Comparison of ENCODE assay signal across 24 cellular contexts in genomic region chr1:5989731-5990271, GRCh38. TPM values are rescaled to one million over a fixed set of nuclear protein-coding genes. Genes with fewer than 3 reads are reported as not detected.
DNase-seq lines count a peak whose midpoint lies in the region; ATAC-seq and TF ChIP-seq lines count a peak whose summit lies in the region.
"Had no signal": no experiment of that assay in that cellular context is flagged by ENCODE, and none has a peak within 500 bp of the region (broad histone marks: within the 10 kb centered on the region; RNA-seq: fewer than 3 reads in every experiment).

No MANE protein-coding gene starts in this region.

- H2BK5ac ChIP-seq in neuronal stem cell (ENCODE audit: low read length): no peak overlapping the region

- no peak overlapping the region for H3K27ac Mint-ChIP-seq in activated CD4-positive, alpha-beta memory T cell treated with anti-CD3 and anti-CD28 coated beads, Interleukin-2, amount 10 ng/mL, durations not matched to agents 7 days and 5 days
- H3K27ac Mint-ChIP-seq in activated CD4-positive, alpha-beta memory T cell treated with anti-CD3 and anti-CD28 coated beads for 36 hours: no peak overlapping the region
- H3K27ac Mint-ChIP-seq in GM23338 (no peak overlapping the region), chondrocyte (ENCODE audit: unreplicated experiment) (no peak overlapping the region)
- H3K27ac Mint-ChIP-seq: activated CD4-positive, alpha-beta T cell treated with anti-CD3 and anti-CD28 coated beads, Interleukin-2, amount 10 ng/mL, durations not matched to agents 7 days and 5 days; dendritic cell treated with granulocyte-macrophage colony-stimulating factor and Interleukin-4, amounts not matched to agents 40 ng/mL and 50 ng/mL, for 4 days had no signal

- H3K4me1 ChIP-seq in GM23338 (ENCODE audit: insufficient read depth) (peaks cover 12% of the 10 kb centered on the region), neuronal stem cell (ENCODE audit: control insufficient read depth in 2 of 2, insufficient read depth in 1 of 2, low read depth in 1 of 2, low read length in 2 of 2) (peaks cover 18 to 22% of the 10 kb centered on the region in 2 donors)
- H3K4me1 ChIP-seq: right lobe of liver had no signal

- no peak overlapping the region for H4K8ac ChIP-seq in neuronal stem cell (ENCODE audit: low read depth, low read length)

- H3F3A ChIP-seq in GM23338 (replicated peaks; ENCODE audit: low read depth): no peaks in the 10 kb centered on the region

- H3K27ac ChIP-seq in GM23338 (ENCODE audit: low read depth): no peak overlapping the region
- no peak overlapping the region for H3K27ac ChIP-seq in neuronal stem cell (replicated peaks; ENCODE audit: low read length)
- H3K27ac ChIP-seq: A549, left lung, Peyer's patch, right lobe of liver, vagina had no signal

- H4K91ac ChIP-seq in neuronal stem cell (ENCODE audit: low read depth, low read length, poor library complexity): no peak overlapping the region

- ATAC-seq in GM23338 (no peak), HG03565 (IDR thresholded peaks at IDR 0.05; ENCODE audit: unreplicated experiment) (no peak)
- ATAC-seq: A549; activated naive CD4-positive, alpha-beta T cell treated with anti-CD3 and anti-CD28 coated beads, Interleukin-2, amount 50 U/mL, for 72 hours; HCT116; left lung; right lobe of liver; SK-N-SH treated with all-trans-retinoic acid at 6 μM for 48 hours had no signal

- H2AFZ ChIP-seq in GM23338: no peak overlapping the region
- no peak overlapping the region for H2AFZ ChIP-seq in neuronal stem cell (ENCODE audit: low read length)

- intact Hi-C loops in activated CD4-positive, alpha-beta memory T cell treated with anti-CD3 and anti-CD28 coated beads for 36 hours (cut with micrococcal nuclease): loop anchor here (5.0 to 10.0 kb wide), 3 partner anchors 402 to 795 kb away; partner anchors contain the start of genes ACOT7, CAMTA1 and KLHL21

- H3K14ac ChIP-seq in neuronal stem cell (ENCODE audit: low read length): no peak overlapping the region

- no peak overlapping the region for H3K4me2 ChIP-seq in GM23338
- no peak overlapping the region for H3K4me2 ChIP-seq in neuronal stem cell (ENCODE audit: insufficient read depth, low read length, poor library complexity, severe bottlenecking)
- H3K4me2 ChIP-seq: A549 had no signal

- no peaks in the 10 kb centered on the region for H3K36me3 ChIP-seq in GM23338 (ENCODE audit: insufficient read depth)
- H3K36me3 ChIP-seq in neuronal stem cell (replicated peaks in 1 of 2; ENCODE audit: control insufficient read depth in 2 of 2, insufficient read depth in 2 of 2, low read length in 2 of 2): peaks cover 6 to 14% of the 10 kb centered on the region in 2 donors
- H3K36me3 ChIP-seq: Peyer's patch, right lobe of liver, vagina had no signal

- peaks cover 14% of the 10 kb centered on the region for H3K79me1 ChIP-seq in neuronal stem cell (ENCODE audit: low read depth, low read length)

- POLR2A ChIA-PET in activated CD4-positive, alpha-beta memory T cell treated with anti-CD3 and anti-CD28 coated beads, Interleukin-2, amount 10 ng/mL, durations not matched to agents 7 days and 5 days (lab: Charles Lee): interaction anchor here (5.8 kb wide), 1 partner anchor 40 kb away, joined by 136 read pairs; no protein-coding TSS in a partner anchor
- POLR2A ChIA-PET in activated CD4-positive, alpha-beta memory T cell treated with anti-CD3 and anti-CD28 coated beads for 36 hours (lab: Charles Lee): no interaction called here

- TF ChIP-seq CTCF in GM23338 (conservative IDR thresholded peaks at IDR 0.05; ENCODE audit: low read depth in 2 of 2): no peak
- TF ChIP-seq CTCF in chondrocyte (IDR thresholded peaks at IDR 0.05): no peak

- DNase-seq in activated CD4-positive, alpha-beta memory T cell treated with anti-CD3 and anti-CD28 coated beads, Interleukin-2, amount 10 ng/mL, durations not matched to agents 7 days and 5 days: no peak
- no peak for DNase-seq in activated CD4-positive, alpha-beta memory T cell treated with anti-CD3 and anti-CD28 coated beads for 36 hours
- DNase-seq in GM23338 (ENCODE audit: low spot score) (no peak), chondrocyte (ENCODE audit: low spot score) (peak; percentile 77), neuronal stem cell (ENCODE audit: low spot score) (no peak), NCI-H748 treated with DMSO at 0.1 percent for 48 hours (lab: John Stamatoyannopoulos, UW) (no peak), Kasumi-1 (lab: John Stamatoyannopoulos, UW) (no peak)
- DNase-seq: activated CD4-positive, alpha-beta T cell treated with anti-CD3 and anti-CD28 coated beads, Interleukin-2, amount 10 ng/mL, durations not matched to agents 7 days and 5 days; NCI-H1105 treated with DMSO at 0.1 percent for 48 hours; NCI-H2081; NCI-H446; NK-92 treated with Interleukin-12 subunit alpha and Interleukin-12 subunit beta, amount 100 ng/mL, for 24 hours; Peyer's patch; stimulated activated CD4-positive, alpha-beta T cell treated with anti-CD3 and anti-CD28 coated beads, Interleukin-15, amount 100 ng/mL, for 24 hours; substantia nigra had no signal

- H3K4me1 Mint-ChIP-seq in activated CD4-positive, alpha-beta memory T cell treated with anti-CD3 and anti-CD28 coated beads, Interleukin-2, amount 10 ng/mL, durations not matched to agents 7 days and 5 days: peaks cover 21% of the 10 kb centered on the region
- peaks cover 18% of the 10 kb centered on the region for H3K4me1 Mint-ChIP-seq in activated CD4-positive, alpha-beta memory T cell treated with anti-CD3 and anti-CD28 coated beads for 36 hours (ENCODE audit: low read depth)
- H3K4me1 Mint-ChIP-seq in GM23338: peaks cover 22% of the 10 kb centered on the region
- peaks cover 23% of the 10 kb centered on the region for H3K4me1 Mint-ChIP-seq in chondrocyte (ENCODE audit: low read depth)

- peaks cover 21% of the 10 kb centered on the region for H3K36me3 Mint-ChIP-seq in activated CD4-positive, alpha-beta memory T cell treated with anti-CD3 and anti-CD28 coated beads, Interleukin-2, amount 10 ng/mL, durations not matched to agents 7 days and 5 days (ENCODE audit: low read depth)
- H3K36me3 Mint-ChIP-seq in activated CD4-positive, alpha-beta memory T cell treated with anti-CD3 and anti-CD28 coated beads for 36 hours: peaks cover 4% of the 10 kb centered on the region
- H3K36me3 Mint-ChIP-seq in GM23338 (ENCODE audit: low read depth) (peaks cover 4% of the 10 kb centered on the region; the same call in 2 of the 3 replicates), chondrocyte (ENCODE audit: low read depth) (no peaks in the 10 kb centered on the region)

- H3K4ac ChIP-seq in neuronal stem cell (ENCODE audit: low read length): no peak overlapping the region

- H3K4me3 Mint-ChIP-seq in activated CD4-positive, alpha-beta memory T cell treated with anti-CD3 and anti-CD28 coated beads, Interleukin-2, amount 10 ng/mL, durations not matched to agents 7 days and 5 days: peak overlapping the region; percentile 99
- no peak overlapping the region for H3K4me3 Mint-ChIP-seq in activated CD4-positive, alpha-beta memory T cell treated with anti-CD3 and anti-CD28 coated beads for 36 hours
- peak overlapping the region; percentile 16; the same call in 1 of the 3 replicates for H3K4me3 Mint-ChIP-seq in GM23338
- H3K4me3 Mint-ChIP-seq in chondrocyte (ENCODE audit: unreplicated experiment): no peak overlapping the region
- H3K4me3 Mint-ChIP-seq: dendritic cell treated with granulocyte-macrophage colony-stimulating factor and Interleukin-4, amounts not matched to agents 40 ng/mL and 50 ng/mL, for 4 days had no signal

- no peaks in the 10 kb centered on the region for H3K9me3 Mint-ChIP-seq in activated CD4-positive, alpha-beta memory T cell treated with anti-CD3 and anti-CD28 coated beads, Interleukin-2, amount 10 ng/mL, durations not matched to agents 7 days and 5 days
- no peaks in the 10 kb centered on the region for H3K9me3 Mint-ChIP-seq in activated CD4-positive, alpha-beta memory T cell treated with anti-CD3 and anti-CD28 coated beads for 36 hours
- H3K9me3 Mint-ChIP-seq in GM23338 (no peaks in the 10 kb centered on the region), chondrocyte (ENCODE audit: low read depth) (no peaks in the 10 kb centered on the region)
- H3K9me3 Mint-ChIP-seq: activated CD4-positive, alpha-beta T cell treated with anti-CD3 and anti-CD28 coated beads, Interleukin-2, amount 10 ng/mL, durations not matched to agents 7 days and 5 days; activated naive CD4-positive, alpha-beta T cell treated with anti-CD3 and anti-CD28 coated beads, Interleukin-2, amount 50 U/mL, for 72 hours; dendritic cell treated with granulocyte-macrophage colony-stimulating factor and Interleukin-4, amounts not matched to agents 40 ng/mL and 50 ng/mL, for 4 days had no signal

- WGBS in neuronal stem cell (ENCODE audit: extremely low coverage in 2 of 2, insufficient read length in 2 of 2, insufficient replicate concordance in 1 of 2), 2 donors: no CpG with 5 or more reads among the region's 18 CpGs

- no peak overlapping the region for H3K18ac ChIP-seq in neuronal stem cell (ENCODE audit: low read length)

- H3K79me2 ChIP-seq in GM23338 (replicated peaks; ENCODE audit: insufficient read depth): peaks cover 5% of the 10 kb centered on the region; the same call in 1 of the 2 replicates

- H3K23ac ChIP-seq in neuronal stem cell (ENCODE audit: low read depth, low read length, poor library complexity): no peak overlapping the region

- peaks cover 15% of the 10 kb centered on the region for H4K20me1 ChIP-seq in GM23338 (replicated peaks; ENCODE audit: insufficient read depth)

- H3K27me3 Mint-ChIP-seq in activated CD4-positive, alpha-beta memory T cell treated with anti-CD3 and anti-CD28 coated beads, Interleukin-2, amount 10 ng/mL, durations not matched to agents 7 days and 5 days: no peaks in the 10 kb centered on the region
- no peaks in the 10 kb centered on the region for H3K27me3 Mint-ChIP-seq in activated CD4-positive, alpha-beta memory T cell treated with anti-CD3 and anti-CD28 coated beads for 36 hours
- peaks cover 31% of the 10 kb centered on the region for H3K27me3 Mint-ChIP-seq in GM23338 (ENCODE audit: insufficient read depth, low read depth, poor library complexity)
- no peaks in the 10 kb centered on the region for H3K27me3 Mint-ChIP-seq in chondrocyte (ENCODE audit: low read depth)
- H3K27me3 Mint-ChIP-seq: activated CD4-positive, alpha-beta T cell treated with anti-CD3 and anti-CD28 coated beads, Interleukin-2, amount 10 ng/mL, durations not matched to agents 7 days and 5 days had no signal

- H2BK120ac ChIP-seq in neuronal stem cell (ENCODE audit: low read depth, low read length): no peak overlapping the region

- H2AK5ac ChIP-seq in neuronal stem cell (ENCODE audit: low read depth, low read length): no peak overlapping the region

- no peaks in the 10 kb centered on the region for H3K9me2 ChIP-seq in GM23338 (ENCODE audit: insufficient read depth)

- no peak overlapping the region for H3K4me3 ChIP-seq in GM23338
- no peak overlapping the region for H3K4me3 ChIP-seq in neuronal stem cell (ENCODE audit: low read length in 2 of 2)
- H3K4me3 ChIP-seq: A549, left lung, Peyer's patch, right lobe of liver, vagina had no signal

- H2BK15ac ChIP-seq in neuronal stem cell (ENCODE audit: low read length): no peak overlapping the region

- H2BK12ac ChIP-seq in neuronal stem cell (ENCODE audit: low read length): no peak overlapping the region

- H3K27me3 ChIP-seq in GM23338 (ENCODE audit: insufficient read depth) (peaks cover 29% of the 10 kb centered on the region), neuronal stem cell (ENCODE audit: control insufficient read depth in 3 of 3, insufficient read depth in 3 of 3, low read depth in 1 of 3, low read length in 3 of 3) (no peaks in the 10 kb centered on the region)
- H3K27me3 ChIP-seq: Peyer's patch, right lobe of liver, vagina had no signal

- CTCF ChIA-PET in activated CD4-positive, alpha-beta memory T cell treated with anti-CD3 and anti-CD28 coated beads, Interleukin-2, amount 10 ng/mL, durations not matched to agents 7 days and 5 days (lab: Charles Lee): interaction anchor here (0.7 kb wide), 1 partner anchor 39 kb away, joined by 3 read pairs; no protein-coding TSS in a partner anchor
- CTCF ChIA-PET in activated CD4-positive, alpha-beta memory T cell treated with anti-CD3 and anti-CD28 coated beads for 36 hours (lab: Charles Lee): no interaction called here

- no peaks in the 10 kb centered on the region for H3K9me3 ChIP-seq in neuronal stem cell (replicated peaks in 1 of 2; ENCODE audit: control insufficient read depth in 2 of 2, insufficient read depth in 1 of 2, low read depth in 1 of 2, low read length in 2 of 2)
- H3K9me3 ChIP-seq: A549, left lung, Peyer's patch, right lobe of liver, vagina had no signal

- H3K9ac ChIP-seq in neuronal stem cell (ENCODE audit: low read depth, low read length, poor library complexity): peak overlapping the region; percentile 3

RNA-seq across cellular contexts. Expression of gene NPHP4, which starts 2.4 kb away (rescaled TPM):
- total RNA-seq in activated CD4-positive, alpha-beta memory T cell treated with anti-CD3 and anti-CD28 coated beads, Interleukin-2, amount 10 ng/mL, durations not matched to agents 7 days and 5 days: 10 to 100 TPM; 18.1 to 19.1 TPM
- total RNA-seq in activated CD4-positive, alpha-beta memory T cell treated with anti-CD3 and anti-CD28 coated beads for 36 hours: 10 to 100 TPM; 14.0 to 14.6 TPM
- total RNA-seq in GM23338 (2014; rRNA removed; shearing (Covaris generic)): 8.6 and 12.4 TPM in 2 replicates
- polyA plus RNA-seq in GM23338 (2016; fragmentation: Nextera tagmentation; extraction: Ambion mirVana): 2.4 and 2.5 TPM in 2 replicates
- 7.6 to 11.9 TPM (median 8.7 TPM) in 3 replicates for total RNA-seq in chondrocyte
- 9.7 TPM for polyA plus RNA-seq in neuronal stem cell (2013, experiment 1 of 2)
- polyA plus RNA-seq in neuronal stem cell (2013, experiment 2 of 2): 9.5 TPM

RNA-seq across cellular contexts. Expression of gene KCNAB2, which starts 55.9 kb away (rescaled TPM):
- 100 to 1,000 TPM; 284 to 286 TPM for total RNA-seq in activated CD4-positive, alpha-beta memory T cell treated with anti-CD3 and anti-CD28 coated beads, Interleukin-2, amount 10 ng/mL, durations not matched to agents 7 days and 5 days
- 100 to 1,000 TPM; 196 to 202 TPM for total RNA-seq in activated CD4-positive, alpha-beta memory T cell treated with anti-CD3 and anti-CD28 coated beads for 36 hours
- total RNA-seq in GM23338 (2014; rRNA removed; shearing (Covaris generic)): 3.7 and 5.1 TPM in 2 replicates
- polyA plus RNA-seq in GM23338 (2016; fragmentation: Nextera tagmentation; extraction: Ambion mirVana): 2.1 and 3.0 TPM in 2 replicates
- total RNA-seq in chondrocyte: 4.2 to 7.3 TPM (median 5.2 TPM) in 3 replicates
- 5.4 TPM for polyA plus RNA-seq in neuronal stem cell (2013, experiment 1 of 2)
- polyA plus RNA-seq in neuronal stem cell (2013, experiment 2 of 2): 6.0 TPM

Comparison
In these comparisons a context has a peak if more than half of its experiments do, and no peak if none do; other contexts are left out.
1. H3K4me3 Mint-ChIP-seq: peak in activated CD4-positive, alpha-beta memory T cell treated with anti-CD3 and anti-CD28 coated beads, Interleukin-2, amount 10 ng/mL, durations not matched to agents 7 days and 5 days (single experiment) and GM23338 (single experiment); none in activated CD4-positive, alpha-beta memory T cell treated with anti-CD3 and anti-CD28 coated beads for 36 hours (single experiment) and chondrocyte (single experiment).
2. RNA of gene KCNAB2, which starts 55.9 kb away (total RNA-seq): 284 to 286 TPM in activated CD4-positive, alpha-beta memory T cell treated with anti-CD3 and anti-CD28 coated beads, Interleukin-2, amount 10 ng/mL, durations not matched to agents 7 days and 5 days and 196 to 202 TPM in activated CD4-positive, alpha-beta memory T cell treated with anti-CD3 and anti-CD28 coated beads for 36 hours; 4.2 to 7.3 TPM in chondrocyte and 3.7 to 5.1 TPM in GM23338; every median in the first group is over 10 times any median in the second.